In the genomic region with DNA sequence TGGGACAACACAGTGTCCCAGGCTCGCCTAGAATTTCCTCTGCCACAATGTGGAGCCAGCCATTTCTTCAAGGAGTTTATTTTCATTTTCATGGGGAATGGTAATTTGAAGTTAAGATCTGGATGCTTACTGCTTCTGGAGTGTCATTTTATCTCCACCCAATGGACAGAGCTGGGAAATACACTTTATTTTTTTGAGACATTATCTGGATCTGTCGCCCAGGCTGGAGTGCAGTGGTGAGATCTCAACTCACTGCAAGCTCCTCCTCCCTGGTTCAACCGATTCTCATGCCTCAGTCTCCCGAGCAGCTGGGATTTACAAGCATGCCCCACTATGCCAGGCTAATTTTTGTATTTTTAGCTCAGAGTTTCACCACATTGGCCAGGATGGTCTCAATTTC, we compare ENCODE assay signal across 8 cellular contexts. TPM values are rescaled to one million over a fixed set of nuclear protein-coding genes. Genes with fewer than 3 reads are reported as not detected.
A peak's percentile ranks its signal among the peaks of the same experiment; 100 is the strongest.
DNase-seq lines count a peak whose midpoint lies in the region; ATAC-seq and TF ChIP-seq lines count a peak whose summit lies in the region.

No MANE protein-coding gene starts in this region.

- H3K4me3 ChIP-seq in coronary artery (peak overlapping the region; percentile 35), right lobe of liver (no peak overlapping the region), transverse colon (no peak overlapping the region)

- 0% methylated on average over 4 of the region's 4 CpGs for WGBS in right lobe of liver (ENCODE audit: insufficient coverage, low coverage, low lambda C conversion rate, missing lambda C conversion rate)
- 0 to 3% methylated on average over 1 to 4 of the region's 4 CpGs for WGBS in transverse colon (ENCODE audit: low coverage in 1 of 2), 2 donors

- H3K36me3 ChIP-seq in right lobe of liver (no peaks in the 10 kb centered on the region), transverse colon (no peaks in the 10 kb centered on the region)

- in situ Hi-C loops in transverse colon (cut with MboI; ENCODE audit: low pct_ligation_motif_present in 1 of 4, low pct_unique_long_range_greater_than_20kb in 1 of 4, low sequenced_read_pairs in 3 of 4), result loop anchor here in 3 of 4 donors (5.0 to 25.0 kb wide), 4 partner anchors 231 to 381 kb away; a partner anchor contains a TSS

- TF ChIP-seq POLR2A in right lobe of liver (IDR thresholded peaks at IDR 0.05), result no peak
- TF ChIP-seq POLR2A in transverse colon (IDR thresholded peaks at IDR 0.05), result no peak

- no peak overlapping the region for H3K27ac Mint-ChIP-seq in activated naive CD4-positive, alpha-beta T cell treated with anti-CD3 and anti-CD28 coated beads, Interleukin-2, amount 50 U/mL, for 72 hours

- peak overlapping the region in 1 of 2 donors; percentile 21 for H3K27ac ChIP-seq in coronary artery
- no peak overlapping the region for H3K27ac ChIP-seq in right lobe of liver
- H3K27ac ChIP-seq in transverse colon, result peak overlapping the region in 2 of 4 donors; percentile 34

- peaks cover 0 to 15% of the 10 kb centered on the region in 2 donors for H3K36me3 Mint-ChIP-seq in activated naive CD4-positive, alpha-beta T cell treated with anti-CD3 and anti-CD28 coated beads, Interleukin-2, amount 50 U/mL, for 72 hours

- peaks cover 0 to 6% of the 10 kb centered on the region in 2 donors for H3K9me3 Mint-ChIP-seq in activated naive CD4-positive, alpha-beta T cell treated with anti-CD3 and anti-CD28 coated beads, Interleukin-2, amount 50 U/mL, for 72 hours

- intact Hi-C loops in right lobe of liver (cut with DNase I) (loop anchor here in 1 of 2 donors (10.0 kb wide), 1 partner anchor 274 kb away; no protein-coding TSS in a partner anchor), transverse colon (cut with DNase I; ENCODE audit: low total_unique reads) (loop anchor here (10.0 kb wide), 1 partner anchor 284 kb away; no protein-coding TSS in a partner anchor)

- TF ChIP-seq CTCF in coronary artery (IDR thresholded peaks at IDR 0.05), result peak; percentile 54
- TF ChIP-seq CTCF in right lobe of liver (IDR thresholded peaks at IDR 0.05), result peak; percentile 61 to 70 (median 64)
- TF ChIP-seq CTCF in transverse colon (IDR thresholded peaks at IDR 0.05), result peak; percentile 53 to 86 (median 59)

- H3K27me3 ChIP-seq in right lobe of liver (no peaks in the 10 kb centered on the region), transverse colon (no peaks in the 10 kb centered on the region)

- TF ChIP-seq EP300 in transverse colon (IDR thresholded peaks at IDR 0.05; ENCODE audit: low read depth), result no peak

- H3K4me1 ChIP-seq in right lobe of liver (peaks cover 0 to 4% (median 0%) of the 10 kb centered on the region in 4 donors), transverse colon (peaks cover 0 to 12% (median 9%) of the 10 kb centered on the region in 4 donors)

- peak in 1 of 2 donors; percentile 15 for DNase-seq in activated naive CD4-positive, alpha-beta T cell treated with anti-CD3 and anti-CD28 coated beads, Interleukin-2, amount 50 U/mL, for 72 hours (ENCODE audit: low spot score in 2 of 2)
- DNase-seq in activated naive CD4-positive, alpha-beta T cell treated with anti-CD3 and anti-CD28 coated beads, Interleukin-2, amount 50 U/mL, for 16 hours, result no peak
- DNase-seq in RKO (ENCODE audit: low spot score), result peak; percentile 51
- DNase-seq in coronary artery (ENCODE audit: low spot score), result no peak
- no peak for DNase-seq in right lobe of liver
- DNase-seq in transverse colon, result no peak

- H3K9me3 ChIP-seq in right lobe of liver (no peaks in the 10 kb centered on the region), transverse colon (no peaks in the 10 kb centered on the region)

- peak; percentile 67 to 70 for ATAC-seq in activated naive CD4-positive, alpha-beta T cell treated with anti-CD3 and anti-CD28 coated beads, Interleukin-2, amount 50 U/mL, for 72 hours
- ATAC-seq in HG02623 (IDR thresholded peaks at IDR 0.05; ENCODE audit: unreplicated experiment) (peak; percentile 58), right lobe of liver (peak; percentile 93 to 99 (median 94)), GM19328 (IDR thresholded peaks at IDR 0.05; ENCODE audit: unreplicated experiment) (no peak)

RNA-seq across cellular contexts. Expression of gene THG1L, which starts 12.7 kb away (rescaled TPM):
- 10 to 100 TPM; 13.2 to 32.3 TPM for total RNA-seq in activated naive CD4-positive, alpha-beta T cell treated with anti-CD3 and anti-CD28 coated beads, Interleukin-2, amount 50 U/mL, for 72 hours
- 1 to 10 TPM; 3.3 to 7.8 (median 5.5) TPM for total RNA-seq in right lobe of liver
- total RNA-seq in transverse colon, result 10 to 100 TPM in 2 of 4 donors, 1 to 10 TPM in 2; 2.2 to 16.8 (median 7.0) TPM

RNA-seq across cellular contexts. Expression of gene LSM11, which starts 25.0 kb away (rescaled TPM):
- total RNA-seq in activated naive CD4-positive, alpha-beta T cell treated with anti-CD3 and anti-CD28 coated beads, Interleukin-2, amount 50 U/mL, for 72 hours, result 1 to 10 TPM; 7.8 to 9.1 TPM
- 1 to 10 TPM in 3 of 6 experiments, under 1 TPM in 3; 0.75 to 1.5 (median 1.0) TPM for total RNA-seq in right lobe of liver
- 1 to 10 TPM; 4.1 to 10.0 (median 5.8) TPM for total RNA-seq in transverse colon

RNA-seq across cellular contexts. Expression of gene C5orf52, which starts 47.2 kb away (rescaled TPM):
- total RNA-seq in activated naive CD4-positive, alpha-beta T cell treated with anti-CD3 and anti-CD28 coated beads, Interleukin-2, amount 50 U/mL, for 72 hours, result not detected
- total RNA-seq in right lobe of liver, result not detected
- not detected for total RNA-seq in transverse colon
